Comparison of ENCODE assay signal across 21 cellular contexts in the genomic region with DNA sequence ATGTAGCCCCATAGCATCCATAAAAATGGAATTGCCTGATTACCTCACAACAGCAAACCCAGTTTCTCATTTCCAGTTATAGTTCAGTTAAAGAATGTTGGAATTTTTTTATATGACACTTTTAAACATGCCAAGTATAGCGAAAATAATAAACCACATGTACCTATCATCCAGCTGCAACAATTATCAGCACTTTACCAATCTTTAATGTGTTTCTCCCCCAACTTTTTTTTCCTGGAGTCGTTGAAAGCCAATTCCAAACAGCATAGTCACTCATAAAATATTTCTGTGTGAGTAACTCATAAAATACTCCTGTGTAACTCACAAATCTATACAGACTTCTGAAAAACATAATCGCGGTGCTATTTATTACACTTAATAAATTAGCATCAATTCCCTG. TPM values are rescaled to one million over a fixed set of nuclear protein-coding genes. Genes with fewer than 3 reads are reported as not detected.
A peak's percentile ranks its signal among the peaks of the same experiment; 100 is the strongest.
DNase-seq lines count a peak whose midpoint lies in the region; ATAC-seq, FAIRE-seq and TF ChIP-seq lines count a peak whose summit lies in the region.
"Had no signal": no experiment of that assay in that cellular context is flagged by ENCODE, and none has a peak within 500 bp of the region (broad histone marks: within the 10 kb centered on the region; RNA-seq: fewer than 3 reads in every experiment).

No MANE protein-coding gene starts in this region.

- H3K4me3 Mint-ChIP-seq in mesothelial cell of epicardium = no peak overlapping the region
- H3K4me3 Mint-ChIP-seq in activated T-helper 17 cell treated with anti-CD3 and anti-CD28 coated beads, Interleukin-2, amount 50 U/mL, for 72 hours = no peak overlapping the region
- no peak overlapping the region for H3K4me3 Mint-ChIP-seq in activated naive CD8-positive, alpha-beta T cell treated with anti-CD3 and anti-CD28 coated beads, Interleukin-2, amount 50 U/mL, for 24 hours
- H3K4me3 Mint-ChIP-seq: immature natural killer cell had no signal

- H3K4me3 ChIP-seq in cardiac fibroblast (replicated peaks in 1 of 2; ENCODE audit: low read depth in 2 of 2, low read length in 2 of 2) = no peak overlapping the region
- H3K4me3 ChIP-seq: adrenal gland; BLaER1 treated with 17β-estradiol and CSF1 and Interleukin-3, amounts not matched to agents 10 nM and 100 nM; gastroesophageal sphincter; psoas muscle; tibial artery had no signal

- no peak for FAIRE-seq in HTR-8/SVneo (lab: Jason Lieb, UNC)
- FAIRE-seq: RCC 7860 had no signal

- H3K9me3 Mint-ChIP-seq in mesothelial cell of epicardium = no peaks in the 10 kb centered on the region
- no peaks in the 10 kb centered on the region for H3K9me3 Mint-ChIP-seq in activated T-helper 17 cell treated with anti-CD3 and anti-CD28 coated beads, Interleukin-2, amount 50 U/mL, for 72 hours
- H3K9me3 Mint-ChIP-seq in activated naive CD8-positive, alpha-beta T cell treated with anti-CD3 and anti-CD28 coated beads, Interleukin-2, amount 50 U/mL, for 24 hours = no peaks in the 10 kb centered on the region
- H3K9me3 Mint-ChIP-seq: immature natural killer cell had no signal

- no peak for TF ChIP-seq CTCF in cardiac fibroblast (IDR thresholded peaks at IDR 0.05; ENCODE audit: low read depth, low read length)
- no peak for TF ChIP-seq CTCF in mesothelial cell of epicardium (IDR thresholded peaks at IDR 0.05; ENCODE audit: unreplicated experiment)

- H3K27me3 Mint-ChIP-seq in mesothelial cell of epicardium (ENCODE audit: low read depth) = no peaks in the 10 kb centered on the region
- H3K27me3 Mint-ChIP-seq in activated T-helper 17 cell treated with anti-CD3 and anti-CD28 coated beads, Interleukin-2, amount 50 U/mL, for 72 hours = no peaks in the 10 kb centered on the region
- no peaks in the 10 kb centered on the region for H3K27me3 Mint-ChIP-seq in activated naive CD8-positive, alpha-beta T cell treated with anti-CD3 and anti-CD28 coated beads, Interleukin-2, amount 50 U/mL, for 24 hours

- H3K36me3 Mint-ChIP-seq in mesothelial cell of epicardium = peaks cover 41% of the 10 kb centered on the region
- H3K36me3 Mint-ChIP-seq in activated T-helper 17 cell treated with anti-CD3 and anti-CD28 coated beads, Interleukin-2, amount 50 U/mL, for 72 hours (ENCODE audit: low read depth) = peaks cover 99% of the 10 kb centered on the region
- peaks cover 55% of the 10 kb centered on the region for H3K36me3 Mint-ChIP-seq in activated naive CD8-positive, alpha-beta T cell treated with anti-CD3 and anti-CD28 coated beads, Interleukin-2, amount 50 U/mL, for 24 hours (ENCODE audit: low read depth)

- ATAC-seq in activated T-helper 17 cell treated with anti-CD3 and anti-CD28 coated beads, Interleukin-2, amount 50 U/mL, for 72 hours (replicated peaks) = no peak
- ATAC-seq in activated naive CD8-positive, alpha-beta T cell treated with anti-CD3 and anti-CD28 coated beads, Interleukin-2, amount 50 U/mL, for 24 hours = no peak
- no peak for ATAC-seq in HG03175 (IDR thresholded peaks at IDR 0.05; ENCODE audit: unreplicated experiment)
- ATAC-seq: gastroesophageal sphincter, psoas muscle had no signal

- no peaks in the 10 kb centered on the region for H3K4me1 Mint-ChIP-seq in mesothelial cell of epicardium
- H3K4me1 Mint-ChIP-seq in activated T-helper 17 cell treated with anti-CD3 and anti-CD28 coated beads, Interleukin-2, amount 50 U/mL, for 72 hours = peaks cover 19% of the 10 kb centered on the region
- peaks cover 28% of the 10 kb centered on the region for H3K4me1 Mint-ChIP-seq in activated naive CD8-positive, alpha-beta T cell treated with anti-CD3 and anti-CD28 coated beads, Interleukin-2, amount 50 U/mL, for 24 hours

- peak overlapping the region; percentile 41 for H3K27ac Mint-ChIP-seq in mesothelial cell of epicardium
- H3K27ac Mint-ChIP-seq in activated T-helper 17 cell treated with anti-CD3 and anti-CD28 coated beads, Interleukin-2, amount 50 U/mL, for 72 hours = no peak overlapping the region
- no peak overlapping the region for H3K27ac Mint-ChIP-seq in activated naive CD8-positive, alpha-beta T cell treated with anti-CD3 and anti-CD28 coated beads, Interleukin-2, amount 50 U/mL, for 24 hours

- peak; percentile 17 for DNase-seq in AG08396 (ENCODE audit: low spot score)
- DNase-seq in HTR-8/SVneo (ENCODE audit: insufficient read length, low spot score) = peak; percentile 39
- peak; percentile 70 to 73 for DNase-seq in cardiac fibroblast (ENCODE audit: low read depth in 2 of 2)
- DNase-seq in mesothelial cell of epicardium (ENCODE audit: low spot score in 2 of 2, unreplicated experiment in 2 of 2) = no peak
- no peak for DNase-seq in activated naive CD8-positive, alpha-beta T cell treated with anti-CD3 and anti-CD28 coated beads, Interleukin-2, amount 50 U/mL, for 24 hours
- DNase-seq in DMS79 treated with DMSO at 0.1 percent for 48 hours (lab: John Stamatoyannopoulos, UW) = no peak
- DNase-seq: activated CD4-positive, alpha-beta T cell treated with anti-CD3 and anti-CD28 coated beads for 1 hour; activated T-cell treated with anti-CD3 and anti-CD28 coated beads for 4 hours; adrenal gland; immature natural killer cell; NCI-H1436; NCI-H526 treated with DMSO at 0.1 percent for 48 hours; psoas muscle; stimulated activated CD4-positive, alpha-beta T cell treated with anti-CD3 and anti-CD28 coated beads, Interleukin-2, amount 100 ng/mL, for 24 hours; T-helper 2 cell; tibial artery had no signal

RNA-seq across cellular contexts. Expression of a gene that starts 38.1 kb away (rescaled TPM):
- total RNA-seq in mesothelial cell of epicardium = 147 to 152 TPM (median 148 TPM) in 3 replicates
- 10 to 100 TPM; 74.5 to 92.3 TPM for total RNA-seq in activated T-helper 17 cell treated with anti-CD3 and anti-CD28 coated beads, Interleukin-2, amount 50 U/mL, for 72 hours

Comparison
In these comparisons a context has a peak if more than half of its experiments do, and no peak if none do; other contexts are left out.
1. DNase-seq: peak in AG08396 (single experiment), HTR-8/SVneo (single experiment) and cardiac fibroblast (2 of 2); none in mesothelial cell of epicardium (0 of 2), activated naive CD8-positive, alpha-beta T cell treated with anti-CD3 and anti-CD28 coated beads, Interleukin-2, amount 50 U/mL, for 24 hours (single experiment) and DMS79 treated with DMSO at 0.1 percent for 48 hours (single experiment).